ENCODE assay signal across 20 cellular contexts in genomic region chr7:75948179-75948578, GRCh38.
"Had no signal": no experiment of that assay in that cellular context is flagged by ENCODE, and none has a peak within 500 bp of the region (broad histone marks: within the 10 kb centered on the region; RNA-seq: fewer than 3 reads in every experiment).

No MANE protein-coding gene starts in this region.

- H3K27ac ChIP-seq: dorsolateral prefrontal cortex, hepatocyte, neutrophil, parathyroid adenoma, transverse colon had no signal

- H3K4me3 Mint-ChIP-seq: activated B cell treated with CpG ODN at 0.5 μM for 24 hours; activated CD8-positive, alpha-beta T cell treated with anti-CD3 and anti-CD28 coated beads, Interleukin-2, amount 10 ng/mL, durations not matched to agents 7 days and 5 days; activated naive CD8-positive, alpha-beta T cell treated with anti-CD3 and anti-CD28 coated beads, Interleukin-2, amount 10 ng/mL, durations not matched to agents 7 days and 5 days; activated T-cell treated with anti-CD3 and anti-CD28 coated beads, Interleukin-2, amount 50 U/mL, for 72 hours; stimulated activated naive B cell treated with anti-CD40 and anti-IgM and Interleukin-4, amounts not matched to agents 10 μg/mL and 1 μg/mL and 100 μg/mL, for 72 hours had no signal

- H3K4me3 ChIP-seq: dorsolateral prefrontal cortex, hepatocyte, skin epidermis, transverse colon had no signal

- H3K36me3 ChIP-seq: neutrophil, transverse colon had no signal

- H3K9ac ChIP-seq: parathyroid adenoma had no signal

- H3K27me3 Mint-ChIP-seq: activated B cell treated with CpG ODN at 0.5 μM for 24 hours; activated naive CD8-positive, alpha-beta T cell treated with anti-CD3 and anti-CD28 coated beads, Interleukin-2, amount 10 ng/mL, durations not matched to agents 7 days and 5 days; stimulated activated naive B cell treated with anti-CD40 and anti-IgM and Interleukin-4, amounts not matched to agents 10 μg/mL and 1 μg/mL and 100 μg/mL, for 72 hours had no signal

- H3K27me3 ChIP-seq: dorsolateral prefrontal cortex, hepatocyte, neutrophil, transverse colon had no signal

- H3K9me3 Mint-ChIP-seq: activated B cell treated with CpG ODN at 0.5 μM for 24 hours; activated naive CD8-positive, alpha-beta T cell treated with anti-CD3 and anti-CD28 coated beads, Interleukin-2, amount 10 ng/mL, durations not matched to agents 7 days and 5 days; stimulated activated naive B cell treated with anti-CD40 and anti-IgM and Interleukin-4, amounts not matched to agents 10 μg/mL and 1 μg/mL and 100 μg/mL, for 72 hours had no signal

- H3K36me3 Mint-ChIP-seq: activated naive CD8-positive, alpha-beta T cell treated with anti-CD3 and anti-CD28 coated beads, Interleukin-2, amount 10 ng/mL, durations not matched to agents 7 days and 5 days had no signal

- ATAC-seq: activated CD8-positive, alpha-beta T cell treated with anti-CD3 and anti-CD28 coated beads, Interleukin-2, amount 10 ng/mL, durations not matched to agents 7 days and 5 days; activated T-cell treated with anti-CD3 and anti-CD28 coated beads, Interleukin-2, amount 50 U/mL, for 72 hours; left ventricle myocardium superior; SK-N-SH treated with all-trans-retinoic acid at 6 μM for 48 hours; stimulated activated naive B cell treated with anti-CD40 and anti-IgM and Interleukin-4, amounts not matched to agents 10 μg/mL and 1 μg/mL and 100 μg/mL, for 72 hours had no signal

- H3K27ac Mint-ChIP-seq: activated B cell treated with CpG ODN at 0.5 μM for 24 hours; activated CD8-positive, alpha-beta T cell treated with anti-CD3 and anti-CD28 coated beads, Interleukin-2, amount 10 ng/mL, durations not matched to agents 7 days and 5 days; activated naive CD8-positive, alpha-beta T cell treated with anti-CD3 and anti-CD28 coated beads, Interleukin-2, amount 10 ng/mL, durations not matched to agents 7 days and 5 days; activated T-cell treated with anti-CD3 and anti-CD28 coated beads, Interleukin-2, amount 50 U/mL, for 72 hours had no signal

- DNase-seq: activated B cell treated with CpG ODN at 0.5 μM for 24 hours; activated CD4-positive, alpha-beta T cell treated with anti-CD3 and anti-CD28 coated beads for 48 hours; activated CD8-positive, alpha-beta memory T cell treated with anti-CD3 and anti-CD28 coated beads, Interleukin-2, amount 50 U/mL, for 48 hours; activated CD8-positive, alpha-beta T cell treated with anti-CD3 and anti-CD28 coated beads, Interleukin-2, amount 10 ng/mL, durations not matched to agents 7 days and 5 days; activated gamma-delta T cell treated with Interleukin-2 at 50 U/mL for 16 hours; activated naive CD8-positive, alpha-beta T cell treated with anti-CD3 and anti-CD28 coated beads, Interleukin-2, amount 10 ng/mL, durations not matched to agents 7 days and 5 days; activated T-cell treated with anti-CD3 and anti-CD28 coated beads, Interleukin-2, amount 50 U/mL, for 72 hours; anterior cingulate cortex; dorsolateral prefrontal cortex; left ventricle myocardium superior; stimulated activated CD4-positive, alpha-beta T cell treated with anti-CD3 and anti-CD28 coated beads, Interleukin-15, amount 100 ng/mL, for 24 hours; stimulated activated CD4-positive, alpha-beta T cell treated with anti-CD3 and anti-CD28 coated beads, Interleukin-4, amount 100 ng/mL, for 1 hour; stimulated activated naive B cell treated with anti-CD40 and anti-IgM and Interleukin-4, amounts not matched to agents 10 μg/mL and 1 μg/mL and 100 μg/mL, for 72 hours; transverse colon had no signal

- H3K9me3 ChIP-seq: neutrophil, transverse colon had no signal

- FAIRE-seq: kidney had no signal
